In the genomic region with DNA sequence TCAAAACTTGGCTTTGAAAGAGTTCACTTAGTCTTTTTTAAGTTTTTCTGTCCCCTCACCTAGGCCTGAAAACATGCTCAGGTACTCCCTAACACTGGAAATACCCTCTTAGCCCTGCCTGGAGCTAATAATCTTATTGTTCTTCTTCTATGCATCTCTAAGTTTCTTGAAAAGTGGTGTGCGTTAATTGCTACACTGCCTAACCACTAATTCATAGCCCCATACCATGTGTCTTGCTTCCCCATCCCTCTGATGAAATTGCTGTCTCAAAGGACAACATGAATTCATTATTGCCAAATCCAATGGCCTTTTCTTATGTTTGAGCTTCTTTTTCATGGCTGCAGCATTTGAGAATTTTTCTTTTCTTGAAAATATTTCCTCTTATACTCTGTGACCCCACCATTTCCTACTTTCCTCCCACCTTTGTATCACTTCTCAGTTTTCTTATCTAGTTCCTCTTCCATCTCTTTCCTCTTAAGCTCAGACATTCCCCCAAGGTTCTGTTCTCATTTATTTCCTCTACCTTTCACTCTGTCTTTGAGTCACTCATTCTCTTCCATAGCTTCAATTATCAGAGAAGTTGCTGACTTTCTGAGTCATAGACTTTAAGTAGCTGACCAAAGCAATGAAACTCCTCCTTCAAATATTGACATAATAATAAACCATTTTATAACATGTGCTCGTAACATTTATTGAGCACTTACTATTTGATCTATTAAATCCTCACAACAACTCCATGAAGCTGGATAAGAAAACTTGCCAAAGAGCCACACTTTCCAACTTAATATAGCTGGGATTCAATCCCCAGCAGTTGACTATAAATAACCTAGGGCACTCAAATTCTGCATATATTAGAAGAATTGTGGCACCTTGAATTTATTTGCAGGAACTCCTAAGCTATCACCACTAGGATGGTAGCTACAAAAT, we compare ENCODE assay signal across 9 cellular contexts.
DNase-seq lines count a peak whose midpoint lies in the region; ATAC-seq, FAIRE-seq and TF ChIP-seq lines count a peak whose summit lies in the region.
"Had no signal": no experiment of that assay in that cellular context is flagged by ENCODE, and none has a peak within 500 bp of the region (broad histone marks: within the 10 kb centered on the region; RNA-seq: fewer than 3 reads in every experiment).

No MANE protein-coding gene starts in this region.

- no peaks in the 10 kb centered on the region for H3K36me3 ChIP-seq in Loucy (ENCODE audit: insufficient read depth, low read length)

- no peaks in the 10 kb centered on the region for H3F3A ChIP-seq in Loucy (ENCODE audit: low read depth)

- H3K9ac ChIP-seq in Loucy (ENCODE audit: low read depth, low read length, poor library complexity, severe bottlenecking) = no peak overlapping the region

- H3K4me1 ChIP-seq in Loucy (ENCODE audit: insufficient read depth, low read length, poor library complexity, severe bottlenecking) = peaks cover 5% of the 10 kb centered on the region

- H3K27ac ChIP-seq in epithelial cell of prostate = no peak overlapping the region

- peak overlapping the region; percentile 2; the same call in 1 of the 2 replicates for H2AFZ ChIP-seq in Loucy (ENCODE audit: low read length)

- H3K79me2 ChIP-seq in Loucy (ENCODE audit: insufficient read depth, low read length) = no peaks in the 10 kb centered on the region

- FAIRE-seq in GM18507 (lab: Jason Lieb, UNC) = peak; percentile 59

- H4K20me1 ChIP-seq in Loucy (ENCODE audit: insufficient read depth, low read length, poor library complexity, severe bottlenecking) = no peaks in the 10 kb centered on the region

- H3K9me2 ChIP-seq in Loucy (replicated peaks; ENCODE audit: low read depth, low read length) = no peaks in the 10 kb centered on the region

- ATAC-seq in HG02642 (IDR thresholded peaks at IDR 0.05; ENCODE audit: poor library complexity, unreplicated experiment) = peak; percentile 72

- no peak overlapping the region for H3K4me2 ChIP-seq in Loucy (ENCODE audit: low read depth, low read length, poor library complexity, severe bottlenecking)

- H3K27me3 ChIP-seq in Loucy (ENCODE audit: insufficient read depth, low read length, poor library complexity, severe bottlenecking) = no peaks in the 10 kb centered on the region

- H3K4me3 ChIP-seq in Loucy (ENCODE audit: low read length, poor library complexity, severe bottlenecking) = no peak overlapping the region

- no peaks in the 10 kb centered on the region for H3K9me3 ChIP-seq in Loucy (ENCODE audit: insufficient read depth, low read depth, low read length)

- TF ChIP-seq CTCF in Loucy (conservative IDR thresholded peaks at IDR 0.05; ENCODE audit: low read length) = no peak

- DNase-seq in GM18507 (ENCODE audit: extremely low spot score, insufficient read length, low read depth) (no peak), epithelial cell of prostate (ENCODE audit: low read depth, low spot score) (peak; percentile 5), DMS79 (lab: John Stamatoyannopoulos, UW) (no peak), NCI-H2227 treated with DMSO at 0.1 percent for 48 hours (lab: John Stamatoyannopoulos, UW) (no peak), islet precursor cell (no peak)
- DNase-seq in central memory CD4-positive, alpha-beta T cell = no peak
- DNase-seq: DND-41 had no signal
